Comparison of ENCODE assay signal across 8 cellular contexts in genomic region chr20:46364670-46365482, GRCh38. TPM values are rescaled to one million over a fixed set of nuclear protein-coding genes. Genes with fewer than 3 reads are reported as not detected.
A peak's percentile ranks its signal among the peaks of the same experiment; 100 is the strongest.
DNase-seq lines count a peak whose midpoint lies in the region; ATAC-seq and TF ChIP-seq lines count a peak whose summit lies in the region.

No MANE protein-coding gene starts in this region.

- TF ChIP-seq CTCF in SU-DHL-6 (IDR thresholded peaks at IDR 0.05; ENCODE audit: insufficient read depth, low read length, poor library complexity, severe bottlenecking) (no peak), fibroblast of pulmonary artery (IDR thresholded peaks at IDR 0.05; ENCODE audit: low read length, missing control alignments) (no peak), progenitor cell of endocrine pancreas (IDR thresholded peaks at IDR 0.05; ENCODE audit: unreplicated experiment) (no peak)

- H3K4me2 ChIP-seq in SU-DHL-6 (ENCODE audit: low read depth, low read length, poor library complexity, severe bottlenecking) = peak overlapping the region; percentile 89

- ATAC-seq in HG02884 (IDR thresholded peaks at IDR 0.05; ENCODE audit: unreplicated experiment) (no peak), GM18870 (IDR thresholded peaks at IDR 0.05; ENCODE audit: unreplicated experiment) (no peak)

- H3K4me1 Mint-ChIP-seq in progenitor cell of endocrine pancreas (ENCODE audit: low read depth) = peaks cover 19% of the 10 kb centered on the region

- H3K27me3 Mint-ChIP-seq in progenitor cell of endocrine pancreas = no peaks in the 10 kb centered on the region

- peaks cover 17% of the 10 kb centered on the region for H3K79me2 ChIP-seq in SU-DHL-6 (ENCODE audit: insufficient read depth, low read length)

- no peaks in the 10 kb centered on the region for H3K27me3 ChIP-seq in SU-DHL-6 (ENCODE audit: low read length)

- DNase-seq in fibroblast of pulmonary artery (ENCODE audit: low read depth) (no peak), progenitor cell of endocrine pancreas (ENCODE audit: low spot score, unreplicated experiment) (no peak), NCI-H748 treated with DMSO at 0.1 percent for 48 hours (lab: John Stamatoyannopoulos, UW) (no peak), HPDE6-E6E7 (ENCODE audit: extremely low spot score) (no peak)

- H3K9me3 Mint-ChIP-seq in progenitor cell of endocrine pancreas (ENCODE audit: low read depth) = no peaks in the 10 kb centered on the region

- H3K4me3 ChIP-seq in SU-DHL-6 (ENCODE audit: insufficient read depth, low read length, poor library complexity, severe bottlenecking) (peak overlapping the region; percentile 79), fibroblast of pulmonary artery (replicated peaks; ENCODE audit: low read depth, low read length) (peak overlapping the region; percentile 97)

- H3K36me3 ChIP-seq in ES-I3 (ENCODE audit: insufficient read depth, low read length) (no peaks in the 10 kb centered on the region; the same call in 1 of the 2 replicates), SU-DHL-6 (ENCODE audit: low read length) (no peaks in the 10 kb centered on the region)

- H3K36me3 Mint-ChIP-seq in progenitor cell of endocrine pancreas (ENCODE audit: insufficient read depth) = peaks cover 20% of the 10 kb centered on the region

- H3K9me2 ChIP-seq in SU-DHL-6 (replicated peaks; ENCODE audit: insufficient read depth, low read length) = no peaks in the 10 kb centered on the region

- H3K27ac ChIP-seq in SU-DHL-6 (ENCODE audit: low read depth, low read length) = no peak overlapping the region

- H3K27ac Mint-ChIP-seq in progenitor cell of endocrine pancreas = peak overlapping the region; percentile 93

- H2AFZ ChIP-seq in SU-DHL-6 (ENCODE audit: low read depth, low read length, severe bottlenecking) = peak overlapping the region; percentile 63

- H3K9me3 ChIP-seq in ES-I3 (ENCODE audit: control insufficient read depth, insufficient read depth, low read length) (no peaks in the 10 kb centered on the region), SU-DHL-6 (ENCODE audit: insufficient read depth, low read length) (no peaks in the 10 kb centered on the region)

- peak overlapping the region; percentile 80 for H3K4me3 Mint-ChIP-seq in progenitor cell of endocrine pancreas (ENCODE audit: low read depth)

- 0 out of 2 replicates have a peak, but pooled peaks cover 10% of the 10 kb centered on the region for H3K4me1 ChIP-seq in ES-I3 (ENCODE audit: insufficient read depth, low read length)

- H3K9ac ChIP-seq in ES-I3 (ENCODE audit: low read depth, low read length) (peak overlapping the region; percentile 81), SU-DHL-6 (ENCODE audit: low read length) (peak overlapping the region; percentile 86)

- no peaks in the 10 kb centered on the region; the same call in 1 of the 2 replicates for H4K20me1 ChIP-seq in SU-DHL-6 (ENCODE audit: low read depth, low read length)

- H3F3A ChIP-seq in SU-DHL-6 (ENCODE audit: insufficient read depth) = no peaks in the 10 kb centered on the region

RNA-seq across cellular contexts. Expression of gene ELMO2, which starts 41.5 kb away (rescaled TPM):
- 77.2 and 79.6 TPM in 2 replicates for total RNA-seq in progenitor cell of endocrine pancreas

RNA-seq across cellular contexts. Expression of gene CDH22, which starts 56.6 kb away (rescaled TPM):
- 0.14 and 0.20 TPM in 2 replicates for total RNA-seq in progenitor cell of endocrine pancreas
